ENCODE assay signal across 8 cellular contexts in genomic region chr5:119022017-119022745, GRCh38. TPM values are rescaled to one million over a fixed set of nuclear protein-coding genes. Genes with fewer than 3 reads are reported as not detected.
DNase-seq lines count a peak whose midpoint lies in the region; ATAC-seq and TF ChIP-seq lines count a peak whose summit lies in the region.

No MANE protein-coding gene starts in this region.

- WGBS in ovary, 3 donors, result 29 to 37% (median 31%) methylated on average over 5 of the region's 5 CpGs

- H3K4me2 ChIP-seq in DOHH2 (ENCODE audit: low read length) (peak overlapping the region; percentile 42), SU-DHL-6 (ENCODE audit: low read depth, low read length, poor library complexity, severe bottlenecking) (peak overlapping the region; percentile 26)

- DNase-seq in foreskin melanocyte (peak; percentile 64), ovary (no peak)
- no peak for DNase-seq in stimulated activated naive CD8-positive, alpha-beta T cell treated with anti-CD3 and anti-CD28 coated beads, Interleukin-15, amount 100 ng/mL, for 72 hours
- no peak for DNase-seq in activated naive CD4-positive, alpha-beta T cell treated with anti-CD3 and anti-CD28 coated beads for 36 hours

- TF ChIP-seq CTCF in DOHH2 (IDR thresholded peaks at IDR 0.05; ENCODE audit: low read depth, low read length, poor library complexity, severe bottlenecking), result peak; percentile 69
- peak; percentile 42 for TF ChIP-seq CTCF in SU-DHL-6 (IDR thresholded peaks at IDR 0.05; ENCODE audit: insufficient read depth, low read length, poor library complexity, severe bottlenecking)
- no peak for TF ChIP-seq CTCF in ovary (IDR thresholded peaks at IDR 0.05)

- H3K9me3 Mint-ChIP-seq in stimulated activated naive CD8-positive, alpha-beta T cell treated with anti-CD3 and anti-CD28 coated beads, Interleukin-15, amount 100 ng/mL, for 72 hours, result no peaks in the 10 kb centered on the region
- peaks cover 7% of the 10 kb centered on the region for H3K9me3 Mint-ChIP-seq in activated naive CD4-positive, alpha-beta T cell treated with anti-CD3 and anti-CD28 coated beads for 36 hours

- no peak for TF ChIP-seq POLR2A in ovary (IDR thresholded peaks at IDR 0.05)

- no peak for TF ChIP-seq EP300 in ovary (IDR thresholded peaks at IDR 0.05)

- H3K4me3 Mint-ChIP-seq in stimulated activated naive CD8-positive, alpha-beta T cell treated with anti-CD3 and anti-CD28 coated beads, Interleukin-15, amount 100 ng/mL, for 72 hours, result no peak overlapping the region
- no peak overlapping the region for H3K4me3 Mint-ChIP-seq in activated naive CD4-positive, alpha-beta T cell treated with anti-CD3 and anti-CD28 coated beads for 36 hours

- no peak overlapping the region for H3K27ac Mint-ChIP-seq in stimulated activated naive CD8-positive, alpha-beta T cell treated with anti-CD3 and anti-CD28 coated beads, Interleukin-15, amount 100 ng/mL, for 72 hours
- no peak overlapping the region for H3K27ac Mint-ChIP-seq in activated naive CD4-positive, alpha-beta T cell treated with anti-CD3 and anti-CD28 coated beads for 36 hours

- H3K36me3 Mint-ChIP-seq in activated naive CD4-positive, alpha-beta T cell treated with anti-CD3 and anti-CD28 coated beads for 36 hours (ENCODE audit: low read depth), result no peaks in the 10 kb centered on the region

- peak overlapping the region; percentile 13; the same call in 1 of the 2 replicates for H3K4me3 ChIP-seq in DOHH2 (ENCODE audit: low read length)
- H3K4me3 ChIP-seq in SU-DHL-6 (ENCODE audit: insufficient read depth, low read length, poor library complexity, severe bottlenecking), result no peak overlapping the region
- H3K4me3 ChIP-seq in ovary, result no peak overlapping the region

- peaks cover 17% of the 10 kb centered on the region for H3K4me1 Mint-ChIP-seq in stimulated activated naive CD8-positive, alpha-beta T cell treated with anti-CD3 and anti-CD28 coated beads, Interleukin-15, amount 100 ng/mL, for 72 hours
- peaks cover 5% of the 10 kb centered on the region for H3K4me1 Mint-ChIP-seq in activated naive CD4-positive, alpha-beta T cell treated with anti-CD3 and anti-CD28 coated beads for 36 hours (ENCODE audit: low read depth)

- H3K9me3 ChIP-seq in DOHH2 (ENCODE audit: control insufficient read depth, insufficient read depth, low read length) (no peaks in the 10 kb centered on the region), SU-DHL-6 (ENCODE audit: insufficient read depth, low read length) (no peaks in the 10 kb centered on the region), ovary (no peaks in the 10 kb centered on the region)

- H3K27ac ChIP-seq in DOHH2 (ENCODE audit: low read depth, low read length), result peak overlapping the region; percentile 58
- H3K27ac ChIP-seq in SU-DHL-6 (ENCODE audit: low read depth, low read length), result peak overlapping the region; percentile 60
- no peak overlapping the region for H3K27ac ChIP-seq in ovary

- peaks cover 83% of the 10 kb centered on the region for H3K4me1 ChIP-seq in DOHH2 (ENCODE audit: control insufficient read depth, low read length)
- no peaks in the 10 kb centered on the region for H3K4me1 ChIP-seq in ovary (ENCODE audit: insufficient read depth)

- H3K36me3 ChIP-seq in DOHH2 (ENCODE audit: control insufficient read depth, low read length) (no peaks in the 10 kb centered on the region), SU-DHL-6 (ENCODE audit: low read length) (no peaks in the 10 kb centered on the region), ovary (no peaks in the 10 kb centered on the region)

- H3K27me3 ChIP-seq in DOHH2 (ENCODE audit: control insufficient read depth, low read length), result no peaks in the 10 kb centered on the region
- no peaks in the 10 kb centered on the region for H3K27me3 ChIP-seq in SU-DHL-6 (ENCODE audit: low read length)
- H3K27me3 ChIP-seq in ovary, result no peaks in the 10 kb centered on the region

- CTCF ChIA-PET in activated naive CD4-positive, alpha-beta T cell treated with anti-CD3 and anti-CD28 coated beads for 36 hours (lab: Charles Lee), result interaction anchor here (0.6 to 1.6 kb wide), 20 partner anchors 9 to 418 kb away, joined by 3 to 19 read pairs (median 4); partner anchors contain the start of gene DTWD2

- no peaks in the 10 kb centered on the region for H4K20me1 ChIP-seq in DOHH2 (ENCODE audit: control insufficient read depth, insufficient read depth, low read depth, low read length)
- H4K20me1 ChIP-seq in SU-DHL-6 (ENCODE audit: low read depth, low read length), result no peaks in the 10 kb centered on the region

- H3K9ac ChIP-seq in SU-DHL-6 (ENCODE audit: low read length), result peak overlapping the region; percentile 19

- intact Hi-C loops in activated naive CD4-positive, alpha-beta T cell treated with anti-CD3 and anti-CD28 coated beads for 36 hours (cut with micrococcal nuclease), result loop anchor here (1.0 to 2.0 kb wide), 5 partner anchors 34 to 723 kb away; partner anchors contain the start of gene DTWD2
- intact Hi-C loops in ovary (cut with DNase I), result no loop called here

- no peaks in the 10 kb centered on the region for H3K27me3 Mint-ChIP-seq in stimulated activated naive CD8-positive, alpha-beta T cell treated with anti-CD3 and anti-CD28 coated beads, Interleukin-15, amount 100 ng/mL, for 72 hours
- no peaks in the 10 kb centered on the region for H3K27me3 Mint-ChIP-seq in activated naive CD4-positive, alpha-beta T cell treated with anti-CD3 and anti-CD28 coated beads for 36 hours (ENCODE audit: low read depth)

- H2AFZ ChIP-seq in SU-DHL-6 (ENCODE audit: low read depth, low read length, severe bottlenecking), result peak overlapping the region; percentile 25

- peaks cover 7% of the 10 kb centered on the region for H3F3A ChIP-seq in DOHH2 (ENCODE audit: control insufficient read depth, insufficient read depth)
- H3F3A ChIP-seq in SU-DHL-6 (ENCODE audit: insufficient read depth), result peaks cover 22% of the 10 kb centered on the region

- H3K9me2 ChIP-seq in DOHH2 (replicated peaks; ENCODE audit: control insufficient read depth, low read length) (no peaks in the 10 kb centered on the region), SU-DHL-6 (replicated peaks; ENCODE audit: insufficient read depth, low read length) (no peaks in the 10 kb centered on the region)

- H3K79me2 ChIP-seq in DOHH2 (ENCODE audit: control insufficient read depth, low read length), result no peaks in the 10 kb centered on the region
- no peaks in the 10 kb centered on the region for H3K79me2 ChIP-seq in SU-DHL-6 (ENCODE audit: insufficient read depth, low read length)

- ATAC-seq in GM19372 (IDR thresholded peaks at IDR 0.05; ENCODE audit: low read depth, unreplicated experiment) (peak; percentile 70), HG03469 (IDR thresholded peaks at IDR 0.05; ENCODE audit: unreplicated experiment) (peak; percentile 61)
- peak; percentile 60 for ATAC-seq in stimulated activated naive CD8-positive, alpha-beta T cell treated with anti-CD3 and anti-CD28 coated beads, Interleukin-15, amount 100 ng/mL, for 72 hours

RNA-seq across cellular contexts. Expression of gene DTWD2, which starts 33.8 kb away (rescaled TPM):
- 1 to 10 TPM; 4.0 to 5.5 TPM for total RNA-seq in activated naive CD4-positive, alpha-beta T cell treated with anti-CD3 and anti-CD28 coated beads for 36 hours
- total RNA-seq in ovary, result 10 to 100 TPM in 1 of 7 donors, 1 to 10 TPM in 6; 3.2 to 12.5 (median 5.3) TPM
- 1 to 10 TPM; 1.5 to 5.3 TPM for polyA plus RNA-seq in ovary

RNA-seq across cellular contexts. Expression of gene DMXL1, which starts 48.7 kb away (rescaled TPM):
- 10 to 100 TPM; 16.4 to 18.0 TPM for total RNA-seq in activated naive CD4-positive, alpha-beta T cell treated with anti-CD3 and anti-CD28 coated beads for 36 hours
- 10 to 100 TPM; 33.9 to 50.1 (median 40.6) TPM for total RNA-seq in ovary
- 10 to 100 TPM; 11.9 to 19.2 TPM for polyA plus RNA-seq in ovary

Comparison
In these comparisons a context has a peak if more than half of its experiments do, and no peak if none do; other contexts are left out.
1. H3K27ac ChIP-seq: peak in DOHH2 (single experiment) and SU-DHL-6 (single experiment); none in ovary (0 of 2).
2. CTCF ChIP-seq: peak in DOHH2 (single experiment) and SU-DHL-6 (single experiment); none in ovary (0 of 3).
3. Peak in every context shown above with its lines, with median percentiles within 50 percentile points of each other: ATAC-seq.